Comparison of ENCODE assay signal across 8 cellular contexts in genomic region chr1:161389691-161390558, GRCh38. TPM values are rescaled to one million over a fixed set of nuclear protein-coding genes. Genes with fewer than 3 reads are reported as not detected.
DNase-seq lines count a peak whose midpoint lies in the region; FAIRE-seq and TF ChIP-seq lines count a peak whose summit lies in the region.

No MANE protein-coding gene starts in this region.

- H3K4me3 ChIP-seq in MM.1S (ENCODE audit: low read length) (peak overlapping the region; percentile 89), neural cell (ENCODE audit: low read length) (peak overlapping the region; percentile 88)

- peak overlapping the region; percentile 95 for H3K27ac Mint-ChIP-seq in stimulated activated naive CD8-positive, alpha-beta T cell treated with anti-CD3 and anti-CD28 coated beads, Interleukin-15, Interleukin-2, amounts not matched to agents 100 ng/mL and 50 ng/mL, for 24 hours

- H3K9me2 ChIP-seq in MM.1S (replicated peaks; ENCODE audit: insufficient read depth, low read length) (no peaks in the 10 kb centered on the region), neural cell (ENCODE audit: insufficient read depth, low read length) (no peaks in the 10 kb centered on the region)

- H3F3A ChIP-seq in MM.1S (ENCODE audit: insufficient read depth, low read length): no peaks in the 10 kb centered on the region
- no peaks in the 10 kb centered on the region for H3F3A ChIP-seq in neural cell (ENCODE audit: insufficient read depth, low read length, poor library complexity, severe bottlenecking)

- H4K20me1 ChIP-seq in MM.1S (ENCODE audit: insufficient read depth, low read length) (no peaks in the 10 kb centered on the region), neural cell (ENCODE audit: insufficient read depth) (no peaks in the 10 kb centered on the region)

- peak overlapping the region; percentile 8; the same call in 1 of the 2 replicates for H3K27ac ChIP-seq in MM.1S (ENCODE audit: low read length)
- peak overlapping the region; percentile 66 for H3K27ac ChIP-seq in neural cell (ENCODE audit: low read length)

- H3K79me2 ChIP-seq in MM.1S (ENCODE audit: low read length) (no peaks in the 10 kb centered on the region), neural cell (replicated peaks; ENCODE audit: insufficient read depth, low read length) (no peaks in the 10 kb centered on the region)

- TF ChIP-seq CTCF in MM.1S (IDR thresholded peaks at IDR 0.05; ENCODE audit: low read length): no peak
- TF ChIP-seq CTCF in neural cell (IDR thresholded peaks at IDR 0.05; ENCODE audit: poor library complexity, severe bottlenecking): no peak

- peaks cover 46% of the 10 kb centered on the region for H3K4me1 Mint-ChIP-seq in stimulated activated naive CD8-positive, alpha-beta T cell treated with anti-CD3 and anti-CD28 coated beads, Interleukin-15, Interleukin-2, amounts not matched to agents 100 ng/mL and 50 ng/mL, for 24 hours (ENCODE audit: low read depth)

- FAIRE-seq in G401.6 (lab: Jason Lieb, UNC): peak; percentile 37

- no peaks in the 10 kb centered on the region for H3K9me3 ChIP-seq in MM.1S (replicated peaks; ENCODE audit: insufficient read depth, low read length)
- no peaks in the 10 kb centered on the region for H3K9me3 ChIP-seq in neural cell (ENCODE audit: low read length)

- H3K4me2 ChIP-seq in MM.1S (ENCODE audit: low read depth, low read length) (peak overlapping the region; percentile 96), neural cell (ENCODE audit: low read length) (peak overlapping the region; percentile 82)

- TF ChIP-seq RAD21 in neural cell (conservative IDR thresholded peaks at IDR 0.05): no peak

- H3K4me1 ChIP-seq in MM.1S (ENCODE audit: low read length): no peaks in the 10 kb centered on the region; the same call in 1 of the 2 replicates

- H3K27me3 ChIP-seq in MM.1S (replicated peaks; ENCODE audit: insufficient read depth, low read length): no peaks in the 10 kb centered on the region
- H3K27me3 ChIP-seq in neural cell (ENCODE audit: insufficient read depth, low read depth, low read length): no peaks in the 10 kb centered on the region

- TF ChIP-seq EP300 in neural cell (conservative IDR thresholded peaks at IDR 0.05; ENCODE audit: poor library complexity, severe bottlenecking): peak; percentile 10

- DNase-seq in HCEC 1CT: peak; percentile 97
- DNase-seq in MM.1S: peak; percentile 96
- peak; percentile 95 to 97 for DNase-seq in SHP77 (lab: John Stamatoyannopoulos, UW)
- DNase-seq in activated effector memory CD4-positive, alpha-beta T cell treated with anti-CD3 and anti-CD28 coated beads, Interleukin-2, amount 50 U/mL, for 16 hours: peak; percentile 97
- peak; percentile 97 for DNase-seq in fibroblast of the conjunctiva (ENCODE audit: low read depth)

- H3K9me3 Mint-ChIP-seq in stimulated activated naive CD8-positive, alpha-beta T cell treated with anti-CD3 and anti-CD28 coated beads, Interleukin-15, Interleukin-2, amounts not matched to agents 100 ng/mL and 50 ng/mL, for 24 hours: no peaks in the 10 kb centered on the region

- H3K36me3 Mint-ChIP-seq in stimulated activated naive CD8-positive, alpha-beta T cell treated with anti-CD3 and anti-CD28 coated beads, Interleukin-15, Interleukin-2, amounts not matched to agents 100 ng/mL and 50 ng/mL, for 24 hours (ENCODE audit: low read depth): no peaks in the 10 kb centered on the region

- H3K36me3 ChIP-seq in MM.1S (replicated peaks; ENCODE audit: insufficient read depth, low read length): no peaks in the 10 kb centered on the region
- H3K36me3 ChIP-seq in neural cell (ENCODE audit: insufficient read depth, low read length): no peaks in the 10 kb centered on the region

- peak overlapping the region; percentile 99 for H2AFZ ChIP-seq in MM.1S (ENCODE audit: low read length)
- H2AFZ ChIP-seq in neural cell (ENCODE audit: low read depth, low read length): peak overlapping the region; percentile 90

- H3K9ac ChIP-seq in MM.1S (ENCODE audit: low read length) (peak overlapping the region; percentile 78), neural cell (ENCODE audit: low read length) (peak overlapping the region; percentile 86)

- H3K4me3 Mint-ChIP-seq in stimulated activated naive CD8-positive, alpha-beta T cell treated with anti-CD3 and anti-CD28 coated beads, Interleukin-15, Interleukin-2, amounts not matched to agents 100 ng/mL and 50 ng/mL, for 24 hours: peak overlapping the region; percentile 84

- no peaks in the 10 kb centered on the region for H3K27me3 Mint-ChIP-seq in stimulated activated naive CD8-positive, alpha-beta T cell treated with anti-CD3 and anti-CD28 coated beads, Interleukin-15, Interleukin-2, amounts not matched to agents 100 ng/mL and 50 ng/mL, for 24 hours

TF ChIP-seq in neural cell, 6 proteins besides CTCF, POLR2A, EP300 and RAD21:
- TF ChIP-seq EZH2 (IDR thresholded peaks at IDR 0.05; ENCODE audit: borderline replicate concordance, insufficient read depth, low read length, poor library complexity, severe bottlenecking): no peak
- TF ChIP-seq MXI1 (conservative IDR thresholded peaks at IDR 0.05; ENCODE audit: poor library complexity, severe bottlenecking): peak; percentile 36
- no peak for TF ChIP-seq TAF1 (IDR thresholded peaks at IDR 0.05; ENCODE audit: low read depth)
- peak; percentile 80 for TF ChIP-seq POLR2AphosphoS5 (IDR thresholded peaks at IDR 0.05)
- no peak for TF ChIP-seq SMC3 (conservative IDR thresholded peaks at IDR 0.05; ENCODE audit: poor library complexity)
- TF ChIP-seq REST (IDR thresholded peaks at IDR 0.05; ENCODE audit: borderline replicate concordance): peak; percentile 16

RNA-seq across cellular contexts. Expression of gene CFAP126, which starts 22.2 kb away (rescaled TPM):
- not detected in 2 replicates for polyA plus RNA-seq in neural cell
- not detected in 2 replicates for polyA minus RNA-seq in neural cell

Comparison
In these comparisons a context has a peak if more than half of its experiments do, and no peak if none do; other contexts are left out.
1. Peak in every context shown above with its lines: DNase-seq, H3K4me3 ChIP-seq and H3K27ac ChIP-seq.